Comparison of ENCODE assay signal across 9 cellular contexts in genomic region chr9:16834817-16835216, GRCh38. TPM values are rescaled to one million over a fixed set of nuclear protein-coding genes. Genes with fewer than 3 reads are reported as not detected.
"Had no signal": no experiment of that assay in that cellular context is flagged by ENCODE, and none has a peak within 500 bp of the region (broad histone marks: within the 10 kb centered on the region; RNA-seq: fewer than 3 reads in every experiment).

No MANE protein-coding gene starts in this region.

- H3K36me3 ChIP-seq: HAP-1 had no signal

- H3K9me3 ChIP-seq: HAP-1 had no signal

- H3K4me3 ChIP-seq: GM23248, HAP-1 had no signal

- H3K27ac ChIP-seq: GM23248, HL-60, KMS-11 had no signal

- H2AFZ ChIP-seq: GM23248 had no signal

- H3K4me2 ChIP-seq: KMS-11 had no signal

- H3K4me1 ChIP-seq: HAP-1 had no signal

- DNase-seq: GM23248, H7, HFFc6, KBM-7 had no signal

- ATAC-seq: HCT116 had no signal

- H3K9ac ChIP-seq: GM23248, KMS-11 had no signal

RNA-seq across cellular contexts. Expression of gene BNC2, which starts 35.7 kb away (rescaled TPM):
- polyA plus RNA-seq: IgD-negative memory B cell had no signal
